Comparison of ENCODE assay signal across 19 cellular contexts in the genomic region with DNA sequence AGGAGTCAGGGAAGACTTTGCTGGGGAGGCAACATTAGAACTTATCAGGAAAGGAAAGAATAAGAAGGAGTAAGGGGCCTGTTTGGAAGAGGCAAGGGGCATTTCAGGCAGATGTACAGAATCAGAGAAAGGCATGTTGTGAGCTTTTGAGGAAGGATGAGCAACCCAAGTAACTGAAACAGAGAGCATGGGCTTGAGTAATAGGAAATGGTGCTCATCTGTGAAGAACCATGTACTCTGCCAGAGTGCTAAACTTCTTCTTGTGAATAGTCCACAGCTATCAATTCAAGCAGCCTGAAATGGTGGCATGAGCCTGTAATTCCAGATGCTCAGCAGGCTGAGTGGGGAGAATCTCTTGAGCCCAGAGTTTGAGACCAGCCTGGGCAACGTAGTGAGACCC.
"Had no signal": no experiment of that assay in that cellular context is flagged by ENCODE, and none has a peak within 500 bp of the region (broad histone marks: within the 10 kb centered on the region; RNA-seq: fewer than 3 reads in every experiment).

No MANE protein-coding gene starts in this region.

- H3K4me1 ChIP-seq: colonic mucosa, left lung, right atrium auricular region, tibial nerve, uterus had no signal

- H3K27me3 ChIP-seq: colonic mucosa, left lung, right atrium auricular region, tibial nerve, uterus had no signal

- ATAC-seq: activated T-cell treated with anti-CD3 and anti-CD28 coated beads, Interleukin-2, amount 50 U/mL, for 4 hours; left lung; mucosa of descending colon; naive thymus-derived CD8-positive, alpha-beta T cell had no signal

- DNase-seq: activated CD4-positive, alpha-beta memory T cell treated with anti-CD3 and anti-CD28 coated beads, Interleukin-2, amount 10 ng/mL, durations not matched to agents 7 days and 5 days; activated CD4-positive, alpha-beta T cell treated with anti-CD3 and anti-CD28 coated beads for 1 hour; activated gamma-delta T cell treated with Interleukin-2 at 50 U/mL for 16 hours; activated T-cell treated with anti-CD3 and anti-CD28 coated beads, Interleukin-2, amount 50 U/mL, for 4 hours; amygdala; central memory CD4-positive, alpha-beta T cell; colonic mucosa; kidney; mammary epithelial cell; mucosa of descending colon; naive thymus-derived CD8-positive, alpha-beta T cell; stimulated activated CD4-positive, alpha-beta T cell treated with anti-CD3 and anti-CD28 coated beads, Interleukin-4, amount 100 ng/mL, for 24 hours; stimulated activated naive CD4-positive, alpha-beta T cell treated with Interleukin-2 at 50 U/mL for 16 hours; substantia nigra; T1000; uterus had no signal

- H3K27ac ChIP-seq: colonic mucosa, left lung, right atrium auricular region, tibial nerve, uterus had no signal

- H3K36me3 ChIP-seq: colonic mucosa, left lung, right atrium auricular region, tibial nerve, uterus had no signal

- H3K4me3 ChIP-seq: colonic mucosa, left lung, mucosa of descending colon, right atrium auricular region, tibial nerve, uterus had no signal

- H3K9me3 ChIP-seq: colonic mucosa, right atrium auricular region, uterus had no signal
